In the genomic region with DNA sequence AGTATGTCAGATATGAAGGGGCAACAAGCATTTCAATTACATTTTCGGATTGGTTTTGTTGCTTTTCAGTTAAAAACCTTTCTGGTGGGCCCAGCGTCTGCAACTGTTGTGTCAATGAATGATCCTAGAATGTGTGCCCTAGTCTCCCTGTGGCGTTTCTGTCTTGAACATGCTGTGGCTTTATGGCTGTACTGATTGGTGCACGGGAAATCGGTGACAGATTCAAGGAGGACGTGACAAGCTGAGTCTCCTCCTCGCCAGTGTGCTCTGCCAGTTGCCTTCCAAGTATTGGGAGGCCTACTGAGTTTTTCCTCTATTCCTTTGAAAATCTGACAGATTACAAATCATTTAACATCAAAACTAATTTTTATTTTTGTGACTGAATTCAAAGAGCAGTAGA, we compare ENCODE assay signal across 18 cellular contexts.
A peak's percentile ranks its signal among the peaks of the same experiment; 100 is the strongest.
DNase-seq lines count a peak whose midpoint lies in the region; ATAC-seq and TF ChIP-seq lines count a peak whose summit lies in the region.
"Had no signal": no experiment of that assay in that cellular context is flagged by ENCODE, and none has a peak within 500 bp of the region (broad histone marks: within the 10 kb centered on the region; RNA-seq: fewer than 3 reads in every experiment).

No MANE protein-coding gene starts in this region.

- H3K36me3 ChIP-seq in WERI-Rb-1 (no peaks in the 10 kb centered on the region), breast epithelium (no peaks in the 10 kb centered on the region)
- H3K36me3 ChIP-seq: BLaER1 had no signal

- TF ChIP-seq POLR2A in breast epithelium (IDR thresholded peaks at IDR 0.05), result no peak

- H3K4me3 ChIP-seq in WERI-Rb-1 (ENCODE audit: low read depth, low read length) (no peak overlapping the region), breast epithelium (no peak overlapping the region)
- H3K4me3 ChIP-seq: BLaER1 had no signal

- H3K9me3 ChIP-seq in WERI-Rb-1 (ENCODE audit: severe bottlenecking) (no peaks in the 10 kb centered on the region), breast epithelium (no peaks in the 10 kb centered on the region)
- H3K9me3 ChIP-seq: BLaER1 had no signal

- H3K27ac ChIP-seq in WERI-Rb-1, result peak overlapping the region; percentile 6
- no peak overlapping the region for H3K27ac ChIP-seq in breast epithelium
- H3K27ac ChIP-seq: BLaER1 had no signal

- intact Hi-C loops in left cardiac atrium (cut with DNase I), result no loop called here
- intact Hi-C loops in cardiac septum (cut with DNase I), result no loop called here
- intact Hi-C loops in left ventricle myocardium superior (cut with micrococcal nuclease), result no loop called here
- intact Hi-C loops in breast epithelium (cut with DNase I; ENCODE audit: low total_unique reads), result no loop called here

- TF ChIP-seq CTCF in WERI-Rb-1 (IDR thresholded peaks at IDR 0.05; ENCODE audit: low read depth, low read length) (no peak), breast epithelium (IDR thresholded peaks at IDR 0.05) (no peak)

- H3K27me3 ChIP-seq in WERI-Rb-1 (ENCODE audit: insufficient read depth, low read depth, severe bottlenecking), result no peaks in the 10 kb centered on the region
- H3K27me3 ChIP-seq in breast epithelium, result no peaks in the 10 kb centered on the region
- H3K27me3 ChIP-seq: BLaER1 had no signal

- ATAC-seq in left cardiac atrium, result peak; percentile 20 to 39
- ATAC-seq in left ventricle myocardium superior, result peak; percentile 22
- ATAC-seq: HCT116 had no signal

- DNase-seq in left cardiac atrium (no peak), cardiac septum (ENCODE audit: low spot score) (no peak), WERI-Rb-1 (no peak), left ventricle myocardium superior (no peak), breast epithelium (ENCODE audit: low spot score in 2 of 2) (no peak), AML-193 (lab: John Stamatoyannopoulos, UW) (no peak), anterior cingulate cortex (lab: John Stamatoyannopoulos, UW) (no peak)
- DNase-seq: ACHN; CD4-positive, alpha-beta memory T cell; DMS153; DMS79; GF-D8; GOT3; H7; HFFc6; IMR-90 had no signal

- no peaks in the 10 kb centered on the region for H3K4me1 ChIP-seq in breast epithelium
- H3K4me1 ChIP-seq: BLaER1 had no signal
